8 cellular contexts compared by ENCODE assay signal in the genomic region with DNA sequence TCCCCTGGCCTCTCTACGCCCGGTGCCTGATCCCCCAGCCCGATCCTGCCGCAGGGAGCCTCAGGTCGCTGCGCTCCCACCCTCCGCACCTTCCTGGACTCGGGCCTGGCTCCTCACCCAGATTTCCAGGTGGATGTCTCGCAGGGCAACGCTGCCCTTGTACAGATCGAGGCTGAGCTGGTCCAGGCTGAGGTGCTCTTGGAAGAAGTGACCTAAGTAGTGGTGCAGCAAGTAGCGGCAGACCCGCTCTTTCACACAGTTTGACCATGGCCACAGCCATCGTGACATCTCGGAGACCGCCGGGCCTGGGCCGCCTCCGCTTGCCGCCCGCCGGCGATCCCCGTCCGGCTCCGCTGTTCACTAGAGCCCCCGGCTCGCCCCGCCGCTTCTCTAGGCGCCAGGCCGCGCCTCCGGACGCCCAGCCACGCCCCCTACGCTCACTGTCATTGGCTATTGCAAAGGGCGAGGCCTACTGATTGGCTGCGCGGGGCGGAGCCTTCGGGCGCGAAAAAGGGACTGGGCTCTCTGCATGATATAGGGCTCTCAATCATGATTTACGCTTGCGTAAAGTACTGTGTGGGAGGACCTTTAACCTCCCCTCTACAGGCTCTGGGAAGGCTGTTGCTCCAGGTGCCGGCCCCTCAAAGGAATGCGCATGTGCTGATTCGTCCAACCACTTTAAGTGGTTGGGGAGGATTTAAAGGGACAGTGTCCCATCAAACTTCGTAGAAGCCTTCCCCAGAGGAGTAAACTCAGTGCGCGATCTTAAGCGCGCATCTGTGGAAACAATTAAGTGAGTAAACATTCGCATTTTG. TPM values are rescaled to one million over a fixed set of nuclear protein-coding genes. Genes with fewer than 3 reads are reported as not detected.
DNase-seq lines count a peak whose midpoint lies in the region; TF ChIP-seq lines count a peak whose summit lies in the region.

A gene (minus strand): TSS at position 362 of the 815 bp plus-strand sequence. CDS start 74 bp downstream, at position 288.

- H2AFZ ChIP-seq in neuron (ENCODE audit: low read depth, low read length), result peak within 1 kb of the TSS; percentile 78

- CTCF ChIA-PET in HEK293T (lab: Yijun Ruan, JAX), result interaction anchor here (1.2 to 1.4 kb wide), 2 partner anchors 26 to 80 kb away, joined by 3 read pairs; a partner anchor contains a TSS

- no peaks in the 10 kb centered on the region for H3K27me3 ChIP-seq in neuron (ENCODE audit: insufficient read depth, low read length)
- no peaks in the 10 kb centered on the region for H3K27me3 ChIP-seq in subcutaneous abdominal adipose tissue (ENCODE audit: control insufficient read depth in 5 of 5, insufficient read depth in 4 of 5, low read length in 5 of 5)

- no peaks in the 10 kb centered on the region for H3K9me3 ChIP-seq in neuron (ENCODE audit: low read length)
- no peaks in the 10 kb centered on the region for H3K9me3 ChIP-seq in subcutaneous abdominal adipose tissue (ENCODE audit: control insufficient read depth in 5 of 5, low read length in 5 of 5)

- H3K9ac ChIP-seq in subcutaneous abdominal adipose tissue (ENCODE audit: low read length in 5 of 5), result peak within 1 kb of the TSS; percentile 89 to 99 (median 97)

- in situ Hi-C loops in SK-MEL-5 (cut with HindIII; ENCODE audit: low pct_unique_long_range_greater_than_20kb, low sequenced_read_pairs), result no loop called here

- H3K36me3 ChIP-seq in neuron (ENCODE audit: insufficient read depth, low read length) (peaks cover 13% of the 10 kb centered on the region), subcutaneous abdominal adipose tissue (ENCODE audit: control insufficient read depth in 5 of 5, insufficient read depth in 5 of 5, low read length in 5 of 5) (peaks cover 0 to 24% (median 22%) of the 10 kb centered on the region in 5 donors)

- POLR2A ChIA-PET in HEK293T (lab: Yijun Ruan, JAX), result interaction anchor here (0.6 kb wide), 1 partner anchor 96 kb away, joined by 3 read pairs; no protein-coding TSS in a partner anchor

- H3K4me3 ChIP-seq in neuron (ENCODE audit: low read length), result peak within 1 kb of the TSS; percentile 79
- H3K4me3 ChIP-seq in subcutaneous abdominal adipose tissue (ENCODE audit: low read depth in 1 of 5, low read length in 5 of 5), result peak within 1 kb of the TSS; percentile 90 to 100 (median 92)

- H3K4me1 ChIP-seq in neuron (ENCODE audit: insufficient read depth, low read length), result peaks cover 17% of the 10 kb centered on the region
- H3K4me1 ChIP-seq in subcutaneous abdominal adipose tissue (ENCODE audit: control insufficient read depth in 5 of 5, insufficient read depth in 5 of 5, low read length in 5 of 5), result peaks cover 7 to 33% (median 28%) of the 10 kb centered on the region in 5 donors

- peak within 1 kb of the TSS; percentile 60 for H3K27ac ChIP-seq in subcutaneous abdominal adipose tissue (ENCODE audit: low read depth, low read length)

- peak; percentile 99 for DNase-seq in GF-D8 (lab: John Stamatoyannopoulos, UW)
- peak; percentile 97 for DNase-seq in HEK293T (ENCODE audit: extremely low spot score)
- peak; percentile 100 for DNase-seq in MV-4-11 (lab: John Stamatoyannopoulos, UW)
- peak; percentile 98 for DNase-seq in SK-MEL-5 (ENCODE audit: low read depth, low spot score)
- peak; percentile 99 for DNase-seq in activated naive CD4-positive, alpha-beta T cell treated with Interleukin-2 at 50 U/mL for 16 hours
- peak; percentile 100 for DNase-seq in foreskin melanocyte

TF ChIP-seq in HEK293T, 16 proteins besides CTCF, POLR2A, EP300 and RAD21:
- TF ChIP-seq, protein P1, sequence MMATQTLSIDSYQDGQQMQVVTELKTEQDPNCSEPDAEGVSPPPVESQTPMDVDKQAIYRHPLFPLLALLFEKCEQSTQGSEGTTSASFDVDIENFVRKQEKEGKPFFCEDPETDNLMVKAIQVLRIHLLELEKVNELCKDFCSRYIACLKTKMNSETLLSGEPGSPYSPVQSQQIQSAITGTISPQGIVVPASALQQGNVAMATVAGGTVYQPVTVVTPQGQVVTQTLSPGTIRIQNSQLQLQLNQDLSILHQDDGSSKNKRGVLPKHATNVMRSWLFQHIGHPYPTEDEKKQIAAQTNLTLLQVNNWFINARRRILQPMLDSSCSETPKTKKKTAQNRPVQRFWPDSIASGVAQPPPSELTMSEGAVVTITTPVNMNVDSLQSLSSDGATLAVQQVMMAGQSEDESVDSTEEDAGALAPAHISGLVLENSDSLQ (IDR thresholded peaks at IDR 0.05), result peak; percentile 96
- TF ChIP-seq SUZ12 (IDR thresholded peaks at IDR 0.05), result no peak
TF ChIP-seq in HEK293T: peak in this region for 1.

RNA-seq across cellular contexts. Expression of the gene that starts here (rescaled TPM):
- total RNA-seq in SK-MEL-5 (2014; rRNA removed; shearing (Covaris generic)), result 5.2 and 8.1 TPM in 2 replicates
- 21.1 and 21.5 TPM in 2 replicates for polyA plus RNA-seq in SK-MEL-5 (2015; cell fraction: cytosol; rRNA removed)
- 24.8 and 33.5 TPM in 2 replicates for polyA plus RNA-seq in SK-MEL-5 (2015; cell fraction: nucleus; rRNA removed)

Comparison
In these comparisons a context has a peak if more than half of its experiments do, and no peak if none do; other contexts are left out.
1. Peak in every context shown above with its lines: DNase-seq, H3K4me3 ChIP-seq and H3K27ac ChIP-seq.